ENCODE assay signal across 7 cellular contexts in the genomic region with DNA sequence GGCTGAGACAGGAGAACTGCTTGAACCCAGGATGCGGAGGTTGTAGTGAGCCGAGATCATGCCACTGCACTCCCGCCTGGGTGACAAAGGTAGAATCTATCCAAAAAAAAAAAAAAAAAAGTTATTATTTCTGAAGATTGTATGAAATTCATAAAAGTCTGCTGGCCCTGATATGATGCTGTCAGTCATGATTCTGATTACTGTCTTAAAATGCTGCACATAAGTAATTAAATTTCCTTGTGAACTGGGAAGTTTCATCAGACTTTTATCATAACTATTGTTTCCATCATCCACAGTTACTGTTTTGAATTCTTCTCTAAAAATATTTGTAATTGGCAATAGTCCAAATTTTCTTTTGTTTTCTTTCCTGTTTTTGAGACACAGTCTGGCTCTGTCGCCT. TPM values are rescaled to one million over a fixed set of nuclear protein-coding genes. Genes with fewer than 3 reads are reported as not detected.
DNase-seq lines count a peak whose midpoint lies in the region; ATAC-seq and TF ChIP-seq lines count a peak whose summit lies in the region.
"Not testable (repeated sequence)": the region's sequence is repeated elsewhere in the genome, so short reads cannot be mapped to it uniquely, and the experiment has no call there.

A gene (minus strand): TSS at position 101 of the 400 bp plus-strand sequence. CDS start 2,906 bp downstream, outside the sequence.

- intact Hi-C loops in OCI-LY7 (cut with micrococcal nuclease; ENCODE audit: unreplicated experiment); activated B cell treated with CpG ODN at 0.5 μM for 24 hours (cut with micrococcal nuclease); activated T-helper 1 cell treated with anti-CD3 and anti-CD28 coated beads, Interleukin-12 subunit alpha, Interleukin-12 subunit beta, Interleukin-2, Interleukin-4 antibody, amounts not matched to agents 30 ng/mL and 10 ng/mL and 1 ng/mL, durations not matched to agents 14 hours and 24 hours and 36 hours (cut with micrococcal nuclease); dorsolateral prefrontal cortex (cut with DNase I): not testable (repeated sequence)

- H3K4me2 ChIP-seq in OCI-LY7 (ENCODE audit: low read length): not testable (repeated sequence)

- H3K79me2 ChIP-seq in OCI-LY7 (ENCODE audit: insufficient read depth, low read depth, low read length): not testable (repeated sequence)

- not testable (repeated sequence) for DNase-seq in OCI-LY7 (ENCODE audit: low spot score); activated B cell treated with CpG ODN at 0.5 μM for 24 hours; activated T-helper 1 cell treated with anti-CD3 and anti-CD28 coated beads, Interleukin-12 subunit alpha, Interleukin-12 subunit beta, Interleukin-2, Interleukin-4 antibody, amounts not matched to agents 30 ng/mL and 10 ng/mL and 1 ng/mL, durations not matched to agents 14 hours and 24 hours and 36 hours (ENCODE audit: low spot score); dorsolateral prefrontal cortex; mesenteric fat pad (ENCODE audit: low spot score); natural killer cell treated with Interleukin-12 subunit alpha and Interleukin-12 subunit beta and Interleukin-15 and Interleukin-18, amount 100 ng/mL, for 72 hours (ENCODE audit: low spot score); type B pancreatic cell (ENCODE audit: extremely low spot score, unreplicated experiment)

- H3K9me3 ChIP-seq in OCI-LY7 (ENCODE audit: low read length): not testable (repeated sequence)

- H3K27ac Mint-ChIP-seq in activated B cell treated with CpG ODN at 0.5 μM for 24 hours; activated T-helper 1 cell treated with anti-CD3 and anti-CD28 coated beads, Interleukin-12 subunit alpha, Interleukin-12 subunit beta, Interleukin-2, Interleukin-4 antibody, amounts not matched to agents 30 ng/mL and 10 ng/mL and 1 ng/mL, durations not matched to agents 14 hours and 24 hours and 36 hours; natural killer cell treated with Interleukin-12 subunit alpha and Interleukin-12 subunit beta and Interleukin-15 and Interleukin-18, amount 100 ng/mL, for 72 hours; type B pancreatic cell: not testable (repeated sequence)

- H3K4me3 Mint-ChIP-seq in activated B cell treated with CpG ODN at 0.5 μM for 24 hours; activated T-helper 1 cell treated with anti-CD3 and anti-CD28 coated beads, Interleukin-12 subunit alpha, Interleukin-12 subunit beta, Interleukin-2, Interleukin-4 antibody, amounts not matched to agents 30 ng/mL and 10 ng/mL and 1 ng/mL, durations not matched to agents 14 hours and 24 hours and 36 hours; natural killer cell treated with Interleukin-12 subunit alpha and Interleukin-12 subunit beta and Interleukin-15 and Interleukin-18, amount 100 ng/mL, for 72 hours; type B pancreatic cell: not testable (repeated sequence)

- H3K4me3 ChIP-seq in OCI-LY7 (ENCODE audit: low read depth, low read length, poor library complexity, severe bottlenecking); dorsolateral prefrontal cortex: not testable (repeated sequence)

- not testable (repeated sequence) for H3K4me1 Mint-ChIP-seq in activated B cell treated with CpG ODN at 0.5 μM for 24 hours; activated T-helper 1 cell treated with anti-CD3 and anti-CD28 coated beads, Interleukin-12 subunit alpha, Interleukin-12 subunit beta, Interleukin-2, Interleukin-4 antibody, amounts not matched to agents 30 ng/mL and 10 ng/mL and 1 ng/mL, durations not matched to agents 14 hours and 24 hours and 36 hours (ENCODE audit: low read depth); natural killer cell treated with Interleukin-12 subunit alpha and Interleukin-12 subunit beta and Interleukin-15 and Interleukin-18, amount 100 ng/mL, for 72 hours (ENCODE audit: low read depth in 2 of 2); type B pancreatic cell (ENCODE audit: unreplicated experiment)

- BruUV-seq in OCI-LY7 (replicated peaks; lab: Mats Ljungman, UMichigan): not testable (repeated sequence)

- not testable (repeated sequence) for ATAC-seq in activated B cell treated with CpG ODN at 0.5 μM for 24 hours (ENCODE audit: low read depth); natural killer cell treated with Interleukin-12 subunit alpha and Interleukin-12 subunit beta and Interleukin-15 and Interleukin-18, amount 100 ng/mL, for 72 hours

- not testable (repeated sequence) for H3K4me1 ChIP-seq in OCI-LY7 (ENCODE audit: insufficient read depth, low read length, poor library complexity, severe bottlenecking)

- not testable (repeated sequence) for H3K27me3 Mint-ChIP-seq in activated B cell treated with CpG ODN at 0.5 μM for 24 hours; activated T-helper 1 cell treated with anti-CD3 and anti-CD28 coated beads, Interleukin-12 subunit alpha, Interleukin-12 subunit beta, Interleukin-2, Interleukin-4 antibody, amounts not matched to agents 30 ng/mL and 10 ng/mL and 1 ng/mL, durations not matched to agents 14 hours and 24 hours and 36 hours (ENCODE audit: insufficient read depth); natural killer cell treated with Interleukin-12 subunit alpha and Interleukin-12 subunit beta and Interleukin-15 and Interleukin-18, amount 100 ng/mL, for 72 hours; type B pancreatic cell

- H3K9me2 ChIP-seq in OCI-LY7 (ENCODE audit: insufficient read depth, low read length): not testable (repeated sequence)

- not testable (repeated sequence) for TF ChIP-seq CTCF in OCI-LY7 (conservative IDR thresholded peaks at IDR 0.05; ENCODE audit: low read length); activated B cell treated with CpG ODN at 0.5 μM for 24 hours (IDR thresholded peaks at IDR 0.05); dorsolateral prefrontal cortex (IDR thresholded peaks at IDR 0.05 in 54 of 56, conservative IDR thresholded peaks at IDR 0.05 in 2 of 56; ENCODE audit: low read depth in 1 of 56, partially characterized antibody in 56 of 56); type B pancreatic cell (conservative IDR thresholded peaks at IDR 0.05)

- not testable (repeated sequence) for H3K27ac ChIP-seq in OCI-LY7 (ENCODE audit: low read depth, low read length, poor library complexity, severe bottlenecking); dorsolateral prefrontal cortex

- not testable (repeated sequence) for H4K20me1 ChIP-seq in OCI-LY7 (ENCODE audit: insufficient read depth, low read length)

- H3K36me3 ChIP-seq in OCI-LY7 (ENCODE audit: insufficient read depth, low read length): not testable (repeated sequence)

- H2AFZ ChIP-seq in OCI-LY7 (ENCODE audit: low read length): not testable (repeated sequence)

- POLR2A ChIA-PET in OCI-LY7 (lab: Charles Lee); activated B cell treated with CpG ODN at 0.5 μM for 24 hours (lab: Charles Lee): not testable (repeated sequence)

- H3K9me3 Mint-ChIP-seq in activated B cell treated with CpG ODN at 0.5 μM for 24 hours; activated T-helper 1 cell treated with anti-CD3 and anti-CD28 coated beads, Interleukin-12 subunit alpha, Interleukin-12 subunit beta, Interleukin-2, Interleukin-4 antibody, amounts not matched to agents 30 ng/mL and 10 ng/mL and 1 ng/mL, durations not matched to agents 14 hours and 24 hours and 36 hours; natural killer cell treated with Interleukin-12 subunit alpha and Interleukin-12 subunit beta and Interleukin-15 and Interleukin-18, amount 100 ng/mL, for 72 hours; type B pancreatic cell: not testable (repeated sequence)

- CTCF ChIA-PET in OCI-LY7 (lab: Charles Lee; ENCODE audit: unreplicated experiment); activated B cell treated with CpG ODN at 0.5 μM for 24 hours (lab: Charles Lee): not testable (repeated sequence)

- H3K27me3 ChIP-seq in dorsolateral prefrontal cortex: not testable (repeated sequence)

- not testable (repeated sequence) for H3K36me3 Mint-ChIP-seq in activated B cell treated with CpG ODN at 0.5 μM for 24 hours (ENCODE audit: low read depth); activated T-helper 1 cell treated with anti-CD3 and anti-CD28 coated beads, Interleukin-12 subunit alpha, Interleukin-12 subunit beta, Interleukin-2, Interleukin-4 antibody, amounts not matched to agents 30 ng/mL and 10 ng/mL and 1 ng/mL, durations not matched to agents 14 hours and 24 hours and 36 hours (ENCODE audit: low read depth); natural killer cell treated with Interleukin-12 subunit alpha and Interleukin-12 subunit beta and Interleukin-15 and Interleukin-18, amount 100 ng/mL, for 72 hours; type B pancreatic cell

RNA-seq across cellular contexts. Expression of the gene that starts here (rescaled TPM):
- total RNA-seq in OCI-LY7 (2014; rRNA removed; shearing (Covaris generic)): 2.9 and 10.2 TPM in 2 replicates
- total RNA-seq in OCI-LY7 (2022): 50.5 and 51.4 TPM in 2 replicates
- total RNA-seq in activated B cell treated with CpG ODN at 0.5 μM for 24 hours: 42.9 and 48.1 TPM in 2 replicates
- total RNA-seq in activated T-helper 1 cell treated with anti-CD3 and anti-CD28 coated beads, Interleukin-12 subunit alpha, Interleukin-12 subunit beta, Interleukin-2, Interleukin-4 antibody, amounts not matched to agents 30 ng/mL and 10 ng/mL and 1 ng/mL, durations not matched to agents 14 hours and 24 hours and 36 hours: 11.0 and 20.0 TPM in 2 replicates
- 10 to 100 TPM; 10.4 to 74.1 (median 38.0) TPM for total RNA-seq in dorsolateral prefrontal cortex
- total RNA-seq in mesenteric fat pad: 25.7 TPM
- total RNA-seq in natural killer cell treated with Interleukin-12 subunit alpha and Interleukin-12 subunit beta and Interleukin-15 and Interleukin-18, amount 100 ng/mL, for 72 hours: 10 to 100 TPM; 38.2 to 50.6 TPM
- total RNA-seq in type B pancreatic cell (ENCODE audit: low replicate concordance): 9.1 and 15.3 TPM in 2 replicates
